ENCODE assay signal across 15 cellular contexts in genomic region chr9:77735515-77735914, GRCh38.
DNase-seq lines count a peak whose midpoint lies in the region; ATAC-seq and TF ChIP-seq lines count a peak whose summit lies in the region.
"Had no signal": no experiment of that assay in that cellular context is flagged by ENCODE, and none has a peak within 500 bp of the region (broad histone marks: within the 10 kb centered on the region; RNA-seq: fewer than 3 reads in every experiment).

No MANE protein-coding gene starts in this region.

- H3K4me3 ChIP-seq in endodermal cell (ENCODE audit: low read length) = no peak overlapping the region
- no peak overlapping the region for H3K4me3 ChIP-seq in lower leg skin (ENCODE audit: low read depth, poor library complexity, severe bottlenecking)
- H3K4me3 ChIP-seq: esophagus muscularis mucosa, vagina had no signal

- H3K4me1 ChIP-seq in endodermal cell (ENCODE audit: control insufficient read depth, insufficient read depth, low read length) = no peaks in the 10 kb centered on the region
- H3K4me1 ChIP-seq: vagina had no signal

- no peaks in the 10 kb centered on the region for H3K36me3 ChIP-seq in endodermal cell (ENCODE audit: control insufficient read depth, insufficient read depth, low read length)
- H3K36me3 ChIP-seq: esophagus muscularis mucosa, vagina had no signal

- H3K27ac Mint-ChIP-seq in WTC11 (peak overlapping the region; percentile 4), endodermal cell (peak overlapping the region; percentile 68)
- H3K27ac Mint-ChIP-seq: stimulated activated naive B cell treated with anti-CD40 and anti-IgM and Interleukin-4, amounts not matched to agents 10 μg/mL and 1 μg/mL and 100 μg/mL, for 72 hours had no signal

- CTCF ChIA-PET in WTC11 (lab: Charles Lee) = interaction anchor here (1.4 to 1.8 kb wide), 2 partner anchors 61 to 87 kb away, joined by 5 read pairs; partner anchors contain the start of gene GNA14

- DNase-seq in WTC11 (ENCODE audit: low spot score) (no peak), endodermal cell (no peak), lower leg skin (ENCODE audit: low spot score in 2 of 2) (peak; percentile 30 to 87)
- no peak for DNase-seq in central memory CD4-positive, alpha-beta T cell
- DNase-seq: activated naive CD4-positive, alpha-beta T cell treated with Interleukin-2 at 50 U/mL for 16 hours; CD4-positive, alpha-beta memory T cell; KBM-7; NCI-H1417; stimulated activated naive B cell treated with anti-CD40 and anti-IgM and Interleukin-4, amounts not matched to agents 10 μg/mL and 1 μg/mL and 100 μg/mL, for 72 hours had no signal

- TF ChIP-seq CTCF in WTC11 (IDR thresholded peaks at IDR 0.05) (no peak), endodermal cell (conservative IDR thresholded peaks at IDR 0.05) (no peak), lower leg skin (IDR thresholded peaks at IDR 0.05) (no peak)

- H3K9ac ChIP-seq in endodermal cell (ENCODE audit: extremely low read depth, low read length, poor library complexity, severe bottlenecking) = no peak overlapping the region

- no peaks in the 10 kb centered on the region for H3K27me3 ChIP-seq in endodermal cell (ENCODE audit: control insufficient read depth, insufficient read depth, low read length, poor library complexity, severe bottlenecking)
- H3K27me3 ChIP-seq: esophagus muscularis mucosa, vagina had no signal

- H3K4me3 Mint-ChIP-seq in WTC11 (no peak overlapping the region), endodermal cell (no peak overlapping the region)
- H3K4me3 Mint-ChIP-seq: CD4-positive, alpha-beta memory T cell; central memory CD8-positive, alpha-beta T cell; stimulated activated naive B cell treated with anti-CD40 and anti-IgM and Interleukin-4, amounts not matched to agents 10 μg/mL and 1 μg/mL and 100 μg/mL, for 72 hours had no signal

- ATAC-seq in WTC11 (no peak), GM21825 (IDR thresholded peaks at IDR 0.05; ENCODE audit: unreplicated experiment) (no peak), GM19397 (IDR thresholded peaks at IDR 0.05; ENCODE audit: unreplicated experiment) (no peak)
- ATAC-seq: stimulated activated naive B cell treated with anti-CD40 and anti-IgM and Interleukin-4, amounts not matched to agents 10 μg/mL and 1 μg/mL and 100 μg/mL, for 72 hours had no signal

- WGBS in endodermal cell (ENCODE audit: insufficient coverage in 1 of 2, insufficient read length in 1 of 2), 2 experiments = 75 to 80% methylated on average over 2 to 5 of the region's 5 CpGs
- 52 to 63% methylated on average over 5 of the region's 5 CpGs for WGBS in lower leg skin, 2 donors

- peaks cover 5% of the 10 kb centered on the region; the same call in 1 of the 2 replicates for H3K9me3 Mint-ChIP-seq in WTC11
- H3K9me3 Mint-ChIP-seq in endodermal cell = no peaks in the 10 kb centered on the region
- H3K9me3 Mint-ChIP-seq: CD4-positive, alpha-beta memory T cell; central memory CD8-positive, alpha-beta T cell; stimulated activated naive B cell treated with anti-CD40 and anti-IgM and Interleukin-4, amounts not matched to agents 10 μg/mL and 1 μg/mL and 100 μg/mL, for 72 hours had no signal

- TF ChIP-seq POLR2A in lower leg skin (IDR thresholded peaks at IDR 0.05) = no peak

- H3K9me3 ChIP-seq in endodermal cell (ENCODE audit: control insufficient read depth, low read length) = no peaks in the 10 kb centered on the region
- H3K9me3 ChIP-seq: esophagus muscularis mucosa, vagina had no signal

- H3K4me1 Mint-ChIP-seq in WTC11 = peaks cover 44% of the 10 kb centered on the region
- peaks cover 20% of the 10 kb centered on the region for H3K4me1 Mint-ChIP-seq in endodermal cell
- H3K4me1 Mint-ChIP-seq: central memory CD8-positive, alpha-beta T cell had no signal

- POLR2A ChIA-PET in WTC11 (lab: Charles Lee) = no interaction called here

- no peak overlapping the region for H3K27ac ChIP-seq in endodermal cell (ENCODE audit: low read depth, low read length)
- peak overlapping the region; percentile 67 for H3K27ac ChIP-seq in temporal lobe (ENCODE audit: low read depth, low read length)
- H3K27ac ChIP-seq: esophagus muscularis mucosa, vagina had no signal

- H3K27me3 Mint-ChIP-seq in WTC11 (ENCODE audit: low read depth) (no peaks in the 10 kb centered on the region), endodermal cell (ENCODE audit: insufficient read depth) (no peaks in the 10 kb centered on the region)
- H3K27me3 Mint-ChIP-seq: CD4-positive, alpha-beta memory T cell; central memory CD8-positive, alpha-beta T cell; stimulated activated naive B cell treated with anti-CD40 and anti-IgM and Interleukin-4, amounts not matched to agents 10 μg/mL and 1 μg/mL and 100 μg/mL, for 72 hours had no signal

- H3K36me3 Mint-ChIP-seq in WTC11 (0 out of 2 replicates have a peak, but pooled peaks cover 2% of the 10 kb centered on the region), endodermal cell (ENCODE audit: low read depth) (no peaks in the 10 kb centered on the region)
- H3K36me3 Mint-ChIP-seq: stimulated activated naive B cell treated with anti-CD40 and anti-IgM and Interleukin-4, amounts not matched to agents 10 μg/mL and 1 μg/mL and 100 μg/mL, for 72 hours had no signal

- intact Hi-C loops in lower leg skin (cut with DNase I; ENCODE audit: low total_unique reads) = no loop called here

TF ChIP-seq in WTC11, 78 proteins besides CTCF, POLR2A, EP300 and RAD21:
- TF ChIP-seq ETV6 (CRISPR knock-in tag; IDR thresholded peaks at IDR 0.05) = 0 out of 2 replicates have a peak, but pooled peaks have one; percentile 21
- TF ChIP-seq SMAD3 (CRISPR knock-in tag; IDR thresholded peaks at IDR 0.05; ENCODE audit: borderline replicate concordance) = no peak
- TF ChIP-seq FOXK1 (CRISPR knock-in tag; IDR thresholded peaks at IDR 0.05) = no peak

Comparison
In these comparisons a context has a peak if more than half of its experiments do, and no peak if none do; other contexts are left out.
1. DNase-seq: peak in lower leg skin (2 of 2); none in WTC11 (single experiment), endodermal cell (single experiment) and central memory CD4-positive, alpha-beta T cell (single experiment).